In genomic region chr3:4750306-4751056, GRCh38 we compare ENCODE assay signal across 8 cellular contexts.
DNase-seq lines count a peak whose midpoint lies in the region; ATAC-seq and TF ChIP-seq lines count a peak whose summit lies in the region.

No MANE protein-coding gene starts in this region.

- peaks cover 8 to 85% (median 43%) of the 10 kb centered on the region in 9 donors for H3K4me1 ChIP-seq in heart right ventricle

- peak overlapping the region; percentile 32 to 94 (median 81) for H3K27ac ChIP-seq in heart right ventricle

- peaks cover 0 to 8% (median 0%) of the 10 kb centered on the region in 9 donors for H3K36me3 ChIP-seq in heart right ventricle

- peak; percentile 69 for ATAC-seq in activated CD8-positive, alpha-beta T cell treated with anti-CD3 and anti-CD28 coated beads for 36 hours
- ATAC-seq in heart right ventricle (peak; percentile 53 to 84 (median 66)), GM18505 (IDR thresholded peaks at IDR 0.05; ENCODE audit: unreplicated experiment) (no peak)

- H3K27me3 Mint-ChIP-seq in activated CD8-positive, alpha-beta T cell treated with anti-CD3 and anti-CD28 coated beads for 36 hours = no peaks in the 10 kb centered on the region
- H3K27me3 Mint-ChIP-seq in progenitor cell of endocrine pancreas = peaks cover 16% of the 10 kb centered on the region

- H3K27ac Mint-ChIP-seq in activated CD8-positive, alpha-beta T cell treated with anti-CD3 and anti-CD28 coated beads for 36 hours = no peak overlapping the region
- H3K27ac Mint-ChIP-seq in progenitor cell of endocrine pancreas = peak overlapping the region; percentile 40

- H3K9me3 Mint-ChIP-seq in activated CD8-positive, alpha-beta T cell treated with anti-CD3 and anti-CD28 coated beads for 36 hours = no peaks in the 10 kb centered on the region
- peaks cover 3% of the 10 kb centered on the region for H3K9me3 Mint-ChIP-seq in progenitor cell of endocrine pancreas (ENCODE audit: low read depth)

- H3K4me3 ChIP-seq in GM12865 (ENCODE audit: low read depth, low read length) (peak overlapping the region; percentile 62), heart right ventricle (peak overlapping the region in 6 of 10 donors; percentile 8 to 28 (median 22))

- no peak for TF ChIP-seq CTCF in GM12865 (IDR thresholded peaks at IDR 0.05; ENCODE audit: insufficient read depth, low read depth, low read length, missing control alignments)
- TF ChIP-seq CTCF in activated CD8-positive, alpha-beta T cell treated with anti-CD3 and anti-CD28 coated beads for 36 hours (IDR thresholded peaks at IDR 0.05) = no peak
- TF ChIP-seq CTCF in heart right ventricle (IDR thresholded peaks at IDR 0.05) = no peak
- TF ChIP-seq CTCF in progenitor cell of endocrine pancreas (IDR thresholded peaks at IDR 0.05; ENCODE audit: unreplicated experiment) = no peak

- DNase-seq in GM12865 (ENCODE audit: low read depth) (peak; percentile 63), heart right ventricle (peak in 1 of 2 donors; percentile 60), progenitor cell of endocrine pancreas (ENCODE audit: low spot score, unreplicated experiment) (no peak), NCI-H1694 treated with DMSO at 0.1 percent for 48 hours (lab: John Stamatoyannopoulos, UW) (no peak), AG20443 (ENCODE audit: low spot score) (no peak), ecto neural progenitor cell (ENCODE audit: low spot score) (no peak)
- peak; percentile 69 for DNase-seq in activated CD8-positive, alpha-beta T cell treated with anti-CD3 and anti-CD28 coated beads for 36 hours

- 17 to 18% methylated on average over 7 of the region's 7 CpGs for WGBS in heart right ventricle, 2 donors

- CTCF ChIA-PET in activated CD8-positive, alpha-beta T cell treated with anti-CD3 and anti-CD28 coated beads for 36 hours (lab: Charles Lee) = interaction anchor here (1.2 to 2.0 kb wide), 3 partner anchors 15 to 230 kb away, joined by 3 to 6 read pairs (median 4); no protein-coding TSS in a partner anchor

- POLR2A ChIA-PET in activated CD8-positive, alpha-beta T cell treated with anti-CD3 and anti-CD28 coated beads for 36 hours (lab: Charles Lee) = interaction anchor here (0.6 to 1.0 kb wide), 2 partner anchors 11 to 64 kb away, joined by 3 read pairs; no protein-coding TSS in a partner anchor

- no peak overlapping the region for H3K4me3 Mint-ChIP-seq in activated CD8-positive, alpha-beta T cell treated with anti-CD3 and anti-CD28 coated beads for 36 hours
- no peak overlapping the region for H3K4me3 Mint-ChIP-seq in progenitor cell of endocrine pancreas (ENCODE audit: low read depth)

- H3K27me3 ChIP-seq in heart right ventricle = no peaks in the 10 kb centered on the region

- intact Hi-C loops in activated CD8-positive, alpha-beta T cell treated with anti-CD3 and anti-CD28 coated beads for 36 hours (cut with micrococcal nuclease) = no loop called here
- intact Hi-C loops in heart right ventricle (cut with DNase I) = loop anchor here in 2 of 10 donors (1.0 to 5.0 kb wide), 2 partner anchors 9 to 77 kb away; no protein-coding TSS in a partner anchor

- no peak for TF ChIP-seq POLR2A in GM18505 (IDR thresholded peaks at IDR 0.05; ENCODE audit: borderline replicate concordance, extremely low read depth, insufficient read depth, insufficient read length)

- H3K4me1 Mint-ChIP-seq in activated CD8-positive, alpha-beta T cell treated with anti-CD3 and anti-CD28 coated beads for 36 hours (ENCODE audit: low read depth) = peaks cover 41% of the 10 kb centered on the region
- peaks cover 13% of the 10 kb centered on the region for H3K4me1 Mint-ChIP-seq in progenitor cell of endocrine pancreas (ENCODE audit: low read depth)

- peaks cover 50% of the 10 kb centered on the region for H3K36me3 Mint-ChIP-seq in activated CD8-positive, alpha-beta T cell treated with anti-CD3 and anti-CD28 coated beads for 36 hours (ENCODE audit: low read depth)
- H3K36me3 Mint-ChIP-seq in progenitor cell of endocrine pancreas (ENCODE audit: insufficient read depth) = no peaks in the 10 kb centered on the region

- H3K9me3 ChIP-seq in heart right ventricle = no peaks in the 10 kb centered on the region

Comparison
In these comparisons a context has a peak if more than half of its experiments do, and no peak if none do; other contexts are left out.
1. DNase-seq: peak in GM12865 (single experiment) and activated CD8-positive, alpha-beta T cell treated with anti-CD3 and anti-CD28 coated beads for 36 hours (single experiment); none in progenitor cell of endocrine pancreas (single experiment), NCI-H1694 treated with DMSO at 0.1 percent for 48 hours (single experiment), AG20443 (single experiment) and ecto neural progenitor cell (single experiment).